Comparison of ENCODE assay signal across 10 cellular contexts in the genomic region with DNA sequence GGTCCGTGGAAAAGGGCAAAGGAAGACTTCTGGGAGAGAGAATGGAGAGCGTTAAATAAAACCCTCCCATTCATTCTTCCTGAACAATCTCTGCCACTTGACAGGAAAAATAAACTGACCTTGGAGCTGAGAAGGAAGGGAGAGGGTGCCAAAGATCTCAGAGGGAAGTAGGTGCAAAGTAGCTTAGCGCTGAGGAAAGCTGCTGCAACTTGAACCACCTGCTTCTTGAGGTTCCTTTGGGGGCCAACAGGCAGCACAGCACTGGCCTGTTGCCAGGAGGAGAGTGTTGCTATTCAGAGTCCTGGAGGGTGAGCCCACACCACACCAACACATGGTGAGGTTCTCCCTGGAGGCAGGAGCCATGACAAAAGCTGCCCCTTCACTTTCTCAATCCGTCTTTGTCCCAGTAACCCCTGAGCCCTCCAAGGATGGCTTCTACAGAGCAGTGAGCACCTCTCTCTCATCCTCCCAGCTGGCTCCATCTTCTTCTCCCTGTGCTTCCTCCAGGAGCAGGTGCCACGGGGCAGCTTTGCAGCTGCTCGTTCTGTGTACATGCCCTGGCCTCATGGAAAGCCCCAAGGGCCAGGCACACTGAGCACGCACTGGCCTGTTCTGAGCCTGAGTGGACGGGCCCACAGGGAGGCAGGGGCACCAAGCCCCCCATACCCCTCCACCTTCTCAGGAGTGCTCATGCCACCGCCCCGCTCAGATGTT.
DNase-seq lines count a peak whose midpoint lies in the region; ATAC-seq and TF ChIP-seq lines count a peak whose summit lies in the region.
"Had no signal": no experiment of that assay in that cellular context is flagged by ENCODE, and none has a peak within 500 bp of the region (broad histone marks: within the 10 kb centered on the region; RNA-seq: fewer than 3 reads in every experiment).

No MANE protein-coding gene starts in this region.

- ATAC-seq in Right ventricle myocardium inferior (peak; percentile 17), GM18873 (IDR thresholded peaks at IDR 0.05; ENCODE audit: low FRiP score, unreplicated experiment) (no peak)

- H3K27ac ChIP-seq in right atrium auricular region (no peak overlapping the region), mammary epithelial cell (ENCODE audit: insufficient read depth, low read depth, low read length) (no peak overlapping the region), stomach (no peak overlapping the region)
- H3K27ac ChIP-seq: cardiac muscle cell, gastroesophageal sphincter had no signal

- in situ Hi-C loops in mammary epithelial cell (cut with MboI; ENCODE audit: low sequenced_read_pairs in 2 of 2): loop anchor here (5.0 kb wide), 2 partner anchors 48 to 53 kb away; no protein-coding TSS in a partner anchor

- dilution Hi-C loops in mammary epithelial cell (cut with HindIII; ENCODE audit: low sequenced_read_pairs): no loop called here

- no peak for TF ChIP-seq EP300 in stomach (IDR thresholded peaks at IDR 0.05)

- DNase-seq in Right ventricle myocardium inferior (ENCODE audit: missing footprints): no peak
- no peak for DNase-seq in right atrium auricular region (ENCODE audit: low spot score)
- peak; percentile 44 for DNase-seq in NCI-H2196 treated with DMSO at 0.1 percent for 48 hours (lab: John Stamatoyannopoulos, UW; ENCODE audit: unreplicated experiment)
- DNase-seq in mammary epithelial cell: no peak
- DNase-seq in NOMO-1 treated with DMSO at 0.1 percent for 48 hours (lab: John Stamatoyannopoulos, UW; ENCODE audit: unreplicated experiment): no peak
- no peak for DNase-seq in pons (ENCODE audit: low spot score)
- DNase-seq in stomach: no peak

- H2AFZ ChIP-seq in mammary epithelial cell (ENCODE audit: low read depth, low read length): no peak overlapping the region

- H3K4me3 ChIP-seq in right atrium auricular region (no peak overlapping the region), mammary epithelial cell (replicated peaks in 1 of 3; ENCODE audit: insufficient read depth in 1 of 3, low read depth in 2 of 3, low read length in 3 of 3) (no peak overlapping the region), stomach (no peak overlapping the region)
- H3K4me3 ChIP-seq: cardiac muscle cell, gastroesophageal sphincter had no signal

- H3K4me1 ChIP-seq in right atrium auricular region (no peaks in the 10 kb centered on the region), mammary epithelial cell (ENCODE audit: insufficient read depth, low read length) (peaks cover 22% of the 10 kb centered on the region), stomach (peaks cover 0 to 12% (median 0%) of the 10 kb centered on the region in 4 donors)
- H3K4me1 ChIP-seq: gastroesophageal sphincter had no signal

- H3K27me3 ChIP-seq in right atrium auricular region (no peaks in the 10 kb centered on the region), mammary epithelial cell (ENCODE audit: insufficient read depth, low read length) (no peaks in the 10 kb centered on the region), stomach (no peaks in the 10 kb centered on the region)
- H3K27me3 ChIP-seq: cardiac muscle cell, gastroesophageal sphincter had no signal

- no peak for TF ChIP-seq POLR2A in stomach (IDR thresholded peaks at IDR 0.05)

- H3K79me2 ChIP-seq in mammary epithelial cell (ENCODE audit: insufficient read depth, low read length): no peaks in the 10 kb centered on the region

- H3K4me2 ChIP-seq in mammary epithelial cell (ENCODE audit: insufficient read depth, low read depth, low read length): peak overlapping the region; percentile 1

- H3K9me3 ChIP-seq in right atrium auricular region: no peaks in the 10 kb centered on the region
- H3K9me3 ChIP-seq in mammary epithelial cell (replicated peaks; ENCODE audit: insufficient read depth, low read length): no peaks in the 10 kb centered on the region
- H3K9me3 ChIP-seq in stomach: no peaks in the 10 kb centered on the region
- H3K9me3 ChIP-seq: gastroesophageal sphincter had no signal

- no TSS peak for BruUV-seq in mammary epithelial cell (replicated peaks; lab: Mats Ljungman, UMichigan)

- CTCF ChIA-PET in mammary epithelial cell (lab: Charles Lee; ENCODE audit: low non-redundant PET): interaction anchor here (1.0 to 1.8 kb wide), 4 partner anchors 53 to 645 kb away, joined by 3 to 12 read pairs (median 7); no protein-coding TSS in a partner anchor

- no peak overlapping the region for H3K9ac ChIP-seq in mammary epithelial cell (ENCODE audit: insufficient read depth, low read length)

- WGBS in mammary epithelial cell (ENCODE audit: low coverage, missing lambda C conversion rate): 74% methylated on average over 8 of the region's 10 CpGs
- 42 to 55% (median 50%) methylated on average over 10 of the region's 10 CpGs for WGBS in stomach, 5 donors

- intact Hi-C loops in Right ventricle myocardium inferior (cut with DNase I): no loop called here
- intact Hi-C loops in mammary epithelial cell (cut with micrococcal nuclease): loop anchor here (1.0 to 5.0 kb wide), 8 partner anchors 54 to 722 kb away; partner anchors contain the start of genes CNOT4 and CYREN
- intact Hi-C loops in stomach (cut with DNase I; ENCODE audit: low total_unique reads): no loop called here

- H4K20me1 ChIP-seq in mammary epithelial cell (ENCODE audit: insufficient read depth, low read length): no peaks in the 10 kb centered on the region

- no peaks in the 10 kb centered on the region for H3K36me3 ChIP-seq in right atrium auricular region
- H3K36me3 ChIP-seq in mammary epithelial cell (ENCODE audit: insufficient read depth, low read length): no peaks in the 10 kb centered on the region
- no peaks in the 10 kb centered on the region for H3K36me3 ChIP-seq in stomach
- H3K36me3 ChIP-seq: cardiac muscle cell, gastroesophageal sphincter had no signal

- no peak for TF ChIP-seq CTCF in right atrium auricular region (IDR thresholded peaks at IDR 0.05)
- no peak for TF ChIP-seq CTCF in mammary epithelial cell (conservative IDR thresholded peaks at IDR 0.05 in 1 of 2, IDR thresholded peaks at IDR 0.05 in 1 of 2; ENCODE audit: extremely low read depth in 1 of 2, insufficient read depth in 1 of 2, low read depth in 1 of 2, low read length in 2 of 2)
- TF ChIP-seq CTCF in stomach (IDR thresholded peaks at IDR 0.05): no peak
